ENCODE assay signal across 2 cellular contexts in the genomic region with DNA sequence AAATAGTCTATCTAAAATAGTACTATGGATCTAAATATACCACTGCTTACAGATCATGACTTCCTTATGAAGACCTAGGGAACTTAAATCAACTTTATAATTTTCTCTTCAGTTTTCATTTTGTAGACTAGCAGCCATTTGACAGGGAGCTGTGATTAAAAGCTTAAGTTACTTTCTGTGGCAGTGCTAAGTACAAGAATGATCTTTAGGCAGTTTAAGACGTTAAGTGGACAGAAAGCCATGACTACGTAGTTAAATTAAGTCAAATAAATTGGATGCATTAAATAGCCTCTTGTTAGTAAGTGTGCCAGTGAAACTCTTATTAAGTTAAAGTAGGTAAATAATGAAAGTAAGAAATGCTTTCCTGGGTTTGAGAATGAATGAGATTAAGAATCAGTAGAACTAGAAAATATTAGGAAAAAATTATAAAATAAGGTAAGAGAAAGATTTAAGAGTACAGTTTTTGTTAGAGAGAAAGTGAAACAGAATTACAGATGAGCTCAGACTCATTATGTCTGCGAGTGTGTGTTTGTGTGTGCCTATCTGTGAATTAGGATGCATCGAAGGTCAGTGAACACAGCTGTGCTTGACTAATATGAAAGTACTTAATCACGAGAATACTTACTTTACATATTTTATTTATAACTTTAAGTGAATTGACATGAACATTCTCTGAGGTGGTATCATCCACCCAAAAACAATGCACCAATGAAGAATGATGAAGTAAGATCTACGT.
TF ChIP-seq lines count a peak whose summit lies in the region.

No MANE protein-coding gene starts in this region.

TF ChIP-seq in GM12891, 5 proteins besides CTCF, POLR2A, EP300 and RAD21:
- TF ChIP-seq SPI1 (IDR thresholded peaks at IDR 0.05; ENCODE audit: low read depth, low read length) (no peak), POU2F2 (IDR thresholded peaks at IDR 0.05; ENCODE audit: low read depth, low read length) (no peak), PAX5 (IDR thresholded peaks at IDR 0.05; ENCODE audit: insufficient read depth, low read length, severe bottlenecking) (no peak), POLR2AphosphoS5 (IDR thresholded peaks at IDR 0.05; ENCODE audit: low read depth, low read length) (no peak), TAF1 (IDR thresholded peaks at IDR 0.05; ENCODE audit: low read depth, low read length) (no peak)

TF ChIP-seq in HEK293T, 16 proteins besides CTCF, POLR2A, EP300 and RAD21:
- no peak for TF ChIP-seq LEF1 (IDR thresholded peaks at IDR 0.05; ENCODE audit: borderline replicate concordance)
- TF ChIP-seq, protein P1, sequence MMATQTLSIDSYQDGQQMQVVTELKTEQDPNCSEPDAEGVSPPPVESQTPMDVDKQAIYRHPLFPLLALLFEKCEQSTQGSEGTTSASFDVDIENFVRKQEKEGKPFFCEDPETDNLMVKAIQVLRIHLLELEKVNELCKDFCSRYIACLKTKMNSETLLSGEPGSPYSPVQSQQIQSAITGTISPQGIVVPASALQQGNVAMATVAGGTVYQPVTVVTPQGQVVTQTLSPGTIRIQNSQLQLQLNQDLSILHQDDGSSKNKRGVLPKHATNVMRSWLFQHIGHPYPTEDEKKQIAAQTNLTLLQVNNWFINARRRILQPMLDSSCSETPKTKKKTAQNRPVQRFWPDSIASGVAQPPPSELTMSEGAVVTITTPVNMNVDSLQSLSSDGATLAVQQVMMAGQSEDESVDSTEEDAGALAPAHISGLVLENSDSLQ (IDR thresholded peaks at IDR 0.05), result no peak
- no peak for TF ChIP-seq NFRKB (IDR thresholded peaks at IDR 0.05)
- no peak for TF ChIP-seq BHLHE40 (IDR thresholded peaks at IDR 0.05; ENCODE audit: borderline replicate concordance)
- TF ChIP-seq ARNT (IDR thresholded peaks at IDR 0.05), result no peak
- TF ChIP-seq FOXA1 (IDR thresholded peaks at IDR 0.05), result no peak
- TF ChIP-seq FOXM1 (IDR thresholded peaks at IDR 0.05; ENCODE audit: borderline replicate concordance), result no peak
- no peak for TF ChIP-seq CTBP1 (IDR thresholded peaks at IDR 0.05; ENCODE audit: borderline replicate concordance)
- TF ChIP-seq HDGF (IDR thresholded peaks at IDR 0.05; ENCODE audit: borderline replicate concordance), result no peak
